In the genomic region with DNA sequence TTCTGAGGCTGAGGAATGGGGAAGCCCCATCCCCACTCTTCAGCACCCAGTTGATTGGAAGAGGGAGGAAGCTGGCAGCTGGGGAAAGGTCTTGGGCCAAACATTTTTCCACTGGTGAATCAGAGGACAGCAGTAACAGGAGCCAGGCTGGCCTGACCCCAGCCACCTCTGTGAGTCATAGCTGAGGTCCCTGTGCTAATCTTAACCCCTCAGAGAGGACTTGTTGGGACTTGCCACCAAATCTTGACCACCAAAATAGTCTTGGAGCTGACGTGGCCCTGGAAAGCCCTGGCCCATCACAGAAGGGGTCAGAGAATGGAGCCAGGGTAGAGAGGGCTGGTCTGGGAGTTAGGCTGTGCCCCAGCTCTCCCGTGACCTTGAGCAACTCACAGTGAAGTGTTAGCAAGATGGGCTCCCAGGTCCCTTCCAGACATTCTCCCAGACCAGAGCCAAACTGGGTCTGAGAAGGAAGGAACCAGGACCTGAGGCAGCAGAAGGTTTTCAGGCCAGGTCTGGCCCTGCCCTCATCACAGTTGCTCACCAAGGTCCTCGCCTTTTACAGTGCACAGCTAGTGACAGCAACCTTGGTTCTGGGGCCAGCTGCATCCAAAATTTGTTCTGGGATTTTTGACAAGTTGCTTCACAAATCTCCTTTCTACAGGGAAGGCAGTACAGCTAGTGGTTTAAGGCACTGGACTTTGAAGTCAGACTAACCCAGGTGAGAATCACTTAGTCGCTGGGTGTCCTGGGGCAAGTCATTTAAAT, we compare ENCODE assay signal across 12 cellular contexts.
A peak's percentile ranks its signal among the peaks of the same experiment; 100 is the strongest.
DNase-seq lines count a peak whose midpoint lies in the region; ATAC-seq and TF ChIP-seq lines count a peak whose summit lies in the region.
"Had no signal": no experiment of that assay in that cellular context is flagged by ENCODE, and none has a peak within 500 bp of the region (broad histone marks: within the 10 kb centered on the region; RNA-seq: fewer than 3 reads in every experiment).

No MANE protein-coding gene starts in this region.

- H3K9me3 ChIP-seq in right cardiac atrium (ENCODE audit: control insufficient read depth, low read length) (no peaks in the 10 kb centered on the region), thoracic aorta (no peaks in the 10 kb centered on the region)

- H3K9me3 Mint-ChIP-seq in GM23338 = peaks cover 7% of the 10 kb centered on the region
- H3K9me3 Mint-ChIP-seq: stimulated activated memory B cell treated with anti-CD40 and anti-IgM and Interleukin-4, amounts not matched to agents 10 μg/mL and 1 μg/mL and 100 μg/mL, for 72 hours had no signal

- H3K4me1 ChIP-seq in right cardiac atrium (ENCODE audit: control insufficient read depth, insufficient read depth, low read length) (peaks cover 26% of the 10 kb centered on the region), thoracic aorta (ENCODE audit: control insufficient read depth in 1 of 2, low read depth in 2 of 2) (peaks cover 34 to 51% of the 10 kb centered on the region in 2 donors), GM23338 (ENCODE audit: insufficient read depth) (no peaks in the 10 kb centered on the region)

- H3K27me3 ChIP-seq in right cardiac atrium (ENCODE audit: control insufficient read depth, insufficient read depth) = no peaks in the 10 kb centered on the region
- H3K27me3 ChIP-seq in thoracic aorta (replicated peaks; ENCODE audit: insufficient read depth) = no peaks in the 10 kb centered on the region
- H3K27me3 ChIP-seq in GM23338 (ENCODE audit: insufficient read depth) = no peaks in the 10 kb centered on the region
- H3K27me3 ChIP-seq: esophagus muscularis mucosa, SJSA1 had no signal

- no peaks in the 10 kb centered on the region for H4K20me1 ChIP-seq in GM23338 (replicated peaks; ENCODE audit: insufficient read depth)

- no peak overlapping the region for H3K4me3 ChIP-seq in right cardiac atrium (ENCODE audit: low read length)
- H3K4me3 ChIP-seq in thoracic aorta = no peak overlapping the region
- H3K4me3 ChIP-seq in GM23338 = no peak overlapping the region
- H3K4me3 ChIP-seq: esophagus muscularis mucosa, SJSA1 had no signal

- H3K36me3 Mint-ChIP-seq in GM23338 (ENCODE audit: low read depth) = no peaks in the 10 kb centered on the region
- H3K36me3 Mint-ChIP-seq: stimulated activated memory B cell treated with anti-CD40 and anti-IgM and Interleukin-4, amounts not matched to agents 10 μg/mL and 1 μg/mL and 100 μg/mL, for 72 hours had no signal

- H3K4me3 Mint-ChIP-seq in GM23338 = no peak overlapping the region
- H3K4me3 Mint-ChIP-seq: stimulated activated memory B cell treated with anti-CD40 and anti-IgM and Interleukin-4, amounts not matched to agents 10 μg/mL and 1 μg/mL and 100 μg/mL, for 72 hours had no signal

- H3K36me3 ChIP-seq in thoracic aorta (no peaks in the 10 kb centered on the region), GM23338 (ENCODE audit: insufficient read depth) (no peaks in the 10 kb centered on the region)
- H3K36me3 ChIP-seq: esophagus muscularis mucosa, SJSA1 had no signal

- WGBS in right cardiac atrium = 68% methylated on average over 4 of the region's 4 CpGs

- intact Hi-C loops in right cardiac atrium (cut with DNase I) = no loop called here

- DNase-seq in astrocyte of the hippocampus (ENCODE audit: low read depth, low spot score) (peak; percentile 55), right cardiac atrium (peak; percentile 82 to 89 (median 88)), thoracic aorta (ENCODE audit: low spot score) (peak; percentile 36), amniotic stem cell (lab: John Stamatoyannopoulos, UW) (no peak), GM23338 (ENCODE audit: low spot score) (no peak), DMS153 (lab: John Stamatoyannopoulos, UW) (no peak)
- DNase-seq: activated T-cell treated with anti-CD3 and anti-CD28 coated beads, Interleukin-2, amount 50 U/mL, for 1 hour; KG1 had no signal

- no peak for TF ChIP-seq CTCF in thoracic aorta (IDR thresholded peaks at IDR 0.05)
- no peak for TF ChIP-seq CTCF in GM23338 (conservative IDR thresholded peaks at IDR 0.05; ENCODE audit: low read depth in 2 of 2)

- peak; percentile 47 for ATAC-seq in HG03196 (IDR thresholded peaks at IDR 0.05; ENCODE audit: unreplicated experiment)
- ATAC-seq in right cardiac atrium = peak; percentile 76 to 79
- peak; percentile 90 for ATAC-seq in thoracic aorta (ENCODE audit: insufficient number of reproducible peaks, low FRiP score, low read depth)
- ATAC-seq in GM23338 = no peak
- ATAC-seq: stimulated activated memory B cell treated with anti-CD40 and anti-IgM and Interleukin-4, amounts not matched to agents 10 μg/mL and 1 μg/mL and 100 μg/mL, for 72 hours had no signal

- H3K4me1 Mint-ChIP-seq in GM23338 = no peaks in the 10 kb centered on the region
- H3K4me1 Mint-ChIP-seq: stimulated activated memory B cell treated with anti-CD40 and anti-IgM and Interleukin-4, amounts not matched to agents 10 μg/mL and 1 μg/mL and 100 μg/mL, for 72 hours had no signal

- peak overlapping the region; percentile 21 for H3K27ac ChIP-seq in right cardiac atrium (ENCODE audit: low read length)
- peak overlapping the region; percentile 44 to 81 for H3K27ac ChIP-seq in thoracic aorta
- H3K27ac ChIP-seq in GM23338 (ENCODE audit: low read depth) = no peak overlapping the region
- H3K27ac ChIP-seq: esophagus muscularis mucosa, SJSA1 had no signal

- no peak overlapping the region for H3K27ac Mint-ChIP-seq in GM23338
- H3K27ac Mint-ChIP-seq: stimulated activated memory B cell treated with anti-CD40 and anti-IgM and Interleukin-4, amounts not matched to agents 10 μg/mL and 1 μg/mL and 100 μg/mL, for 72 hours had no signal

- H3K27me3 Mint-ChIP-seq in GM23338 (ENCODE audit: insufficient read depth, low read depth, poor library complexity) = peaks cover 2% of the 10 kb centered on the region

- H3K79me2 ChIP-seq in GM23338 (replicated peaks; ENCODE audit: insufficient read depth) = no peaks in the 10 kb centered on the region

- no peaks in the 10 kb centered on the region for H3K9me2 ChIP-seq in GM23338 (ENCODE audit: insufficient read depth)

- H2AFZ ChIP-seq in GM23338 = no peak overlapping the region

- no peak overlapping the region for H3K4me2 ChIP-seq in GM23338

- H3F3A ChIP-seq in GM23338 (replicated peaks; ENCODE audit: low read depth) = no peaks in the 10 kb centered on the region

TF ChIP-seq in GM23338, 12 proteins besides CTCF, POLR2A, EP300 and RAD21 (continues in another document):
- TF ChIP-seq, protein P1, sequence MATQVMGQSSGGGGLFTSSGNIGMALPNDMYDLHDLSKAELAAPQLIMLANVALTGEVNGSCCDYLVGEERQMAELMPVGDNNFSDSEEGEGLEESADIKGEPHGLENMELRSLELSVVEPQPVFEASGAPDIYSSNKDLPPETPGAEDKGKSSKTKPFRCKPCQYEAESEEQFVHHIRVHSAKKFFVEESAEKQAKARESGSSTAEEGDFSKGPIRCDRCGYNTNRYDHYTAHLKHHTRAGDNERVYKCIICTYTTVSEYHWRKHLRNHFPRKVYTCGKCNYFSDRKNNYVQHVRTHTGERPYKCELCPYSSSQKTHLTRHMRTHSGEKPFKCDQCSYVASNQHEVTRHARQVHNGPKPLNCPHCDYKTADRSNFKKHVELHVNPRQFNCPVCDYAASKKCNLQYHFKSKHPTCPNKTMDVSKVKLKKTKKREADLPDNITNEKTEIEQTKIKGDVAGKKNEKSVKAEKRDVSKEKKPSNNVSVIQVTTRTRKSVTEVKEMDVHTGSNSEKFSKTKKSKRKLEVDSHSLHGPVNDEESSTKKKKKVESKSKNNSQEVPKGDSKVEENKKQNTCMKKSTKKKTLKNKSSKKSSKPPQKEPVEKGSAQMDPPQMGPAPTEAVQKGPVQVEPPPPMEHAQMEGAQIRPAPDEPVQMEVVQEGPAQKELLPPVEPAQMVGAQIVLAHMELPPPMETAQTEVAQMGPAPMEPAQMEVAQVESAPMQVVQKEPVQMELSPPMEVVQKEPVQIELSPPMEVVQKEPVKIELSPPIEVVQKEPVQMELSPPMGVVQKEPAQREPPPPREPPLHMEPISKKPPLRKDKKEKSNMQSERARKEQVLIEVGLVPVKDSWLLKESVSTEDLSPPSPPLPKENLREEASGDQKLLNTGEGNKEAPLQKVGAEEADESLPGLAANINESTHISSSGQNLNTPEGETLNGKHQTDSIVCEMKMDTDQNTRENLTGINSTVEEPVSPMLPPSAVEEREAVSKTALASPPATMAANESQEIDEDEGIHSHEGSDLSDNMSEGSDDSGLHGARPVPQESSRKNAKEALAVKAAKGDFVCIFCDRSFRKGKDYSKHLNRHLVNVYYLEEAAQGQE (IDR thresholded peaks at IDR 0.05; ENCODE audit: unreplicated experiment) = no peak
- TF ChIP-seq EZH2 (IDR thresholded peaks at IDR 0.05; ENCODE audit: low read depth, unreplicated experiment) (no peak), CREB1 (CRISPR knock-in tag; IDR thresholded peaks at IDR 0.05; ENCODE audit: low read depth) (no peak), ZNF331 (CRISPR knock-in tag; IDR thresholded peaks at IDR 0.05; ENCODE audit: low read depth) (no peak), EZH2phosphoT487 (IDR thresholded peaks at IDR 0.05; ENCODE audit: unreplicated experiment) (no peak), NANOG (IDR thresholded peaks at IDR 0.05; ENCODE audit: borderline replicate concordance) (no peak)

Comparison
In these comparisons a context has a peak if more than half of its experiments do, and no peak if none do; other contexts are left out.
1. DNase-seq: peak in astrocyte of the hippocampus (single experiment), right cardiac atrium (3 of 3) and thoracic aorta (single experiment); none in amniotic stem cell (single experiment), GM23338 (single experiment) and DMS153 (single experiment).